Comparison of ENCODE assay signal across 8 cellular contexts in genomic region chr1:88983791-88984552, GRCh38. TPM values are rescaled to one million over a fixed set of nuclear protein-coding genes. Genes with fewer than 3 reads are reported as not detected.
A peak's percentile ranks its signal among the peaks of the same experiment; 100 is the strongest.
DNase-seq lines count a peak whose midpoint lies in the region; ATAC-seq and TF ChIP-seq lines count a peak whose summit lies in the region.

No MANE protein-coding gene starts in this region.

- H3K36me3 ChIP-seq in esophagus muscularis mucosa (peaks cover 0 to 34% (median 17%) of the 10 kb centered on the region in 4 donors), neural cell (ENCODE audit: insufficient read depth, low read length) (no peaks in the 10 kb centered on the region)

- no peaks in the 10 kb centered on the region for H4K20me1 ChIP-seq in neural cell (ENCODE audit: insufficient read depth)

- H3K9me3 Mint-ChIP-seq in activated B cell treated with CpG ODN at 0.5 μM for 24 hours = no peaks in the 10 kb centered on the region

- TF ChIP-seq POLR2A in esophagus muscularis mucosa (IDR thresholded peaks at IDR 0.05; ENCODE audit: low read depth) = no peak

- H3F3A ChIP-seq in neural cell (ENCODE audit: insufficient read depth, low read length, poor library complexity, severe bottlenecking) = no peaks in the 10 kb centered on the region

- peaks cover 18% of the 10 kb centered on the region for H3K79me2 ChIP-seq in neural cell (replicated peaks; ENCODE audit: insufficient read depth, low read length)

- TF ChIP-seq CTCF in C4-2B (conservative IDR thresholded peaks at IDR 0.05) = peak; percentile 73
- no peak for TF ChIP-seq CTCF in activated B cell treated with CpG ODN at 0.5 μM for 24 hours (IDR thresholded peaks at IDR 0.05)
- TF ChIP-seq CTCF in esophagus muscularis mucosa (IDR thresholded peaks at IDR 0.05) = peak; percentile 56 to 73 (median 65)
- peak; percentile 53 for TF ChIP-seq CTCF in neural cell (IDR thresholded peaks at IDR 0.05; ENCODE audit: poor library complexity, severe bottlenecking)

- H3K4me3 ChIP-seq in esophagus muscularis mucosa (peak overlapping the region in 3 of 4 donors; percentile 1 to 22 (median 15)), neural cell (ENCODE audit: low read length) (no peak overlapping the region)

- no peak overlapping the region for H3K4me2 ChIP-seq in neural cell (ENCODE audit: low read length)

- intact Hi-C loops in activated B cell treated with CpG ODN at 0.5 μM for 24 hours (cut with micrococcal nuclease) (loop anchor here (1.0 kb wide), 1 partner anchor 374 kb away; no protein-coding TSS in a partner anchor), esophagus muscularis mucosa (cut with DNase I) (loop anchor here (5.0 kb wide), 1 partner anchor 373 kb away; no protein-coding TSS in a partner anchor)

- no peaks in the 10 kb centered on the region for H3K27me3 ChIP-seq in esophagus muscularis mucosa
- H3K27me3 ChIP-seq in neural cell (ENCODE audit: insufficient read depth, low read depth, low read length) = no peaks in the 10 kb centered on the region

- peaks cover 60% of the 10 kb centered on the region for H3K36me3 Mint-ChIP-seq in activated B cell treated with CpG ODN at 0.5 μM for 24 hours (ENCODE audit: low read depth)

- no peak overlapping the region for H3K9ac ChIP-seq in neural cell (ENCODE audit: low read length)

- DNase-seq in NCI-H2107 treated with DMSO at 0.1 percent for 48 hours (lab: John Stamatoyannopoulos, UW; ENCODE audit: unreplicated experiment) (peak; percentile 67), activated B cell treated with CpG ODN at 0.5 μM for 24 hours (no peak), esophagus muscularis mucosa (ENCODE audit: extremely low spot score) (no peak)
- DNase-seq in stimulated activated CD4-positive, alpha-beta T cell treated with anti-CD3 and anti-CD28 coated beads, Interleukin-2, amount 100 ng/mL, for 48 hours = no peak

- POLR2A ChIA-PET in activated B cell treated with CpG ODN at 0.5 μM for 24 hours (lab: Charles Lee) = interaction anchor here (0.7 kb wide), 1 partner anchor 131 kb away, joined by 5 read pairs; no protein-coding TSS in a partner anchor

- H3K27ac ChIP-seq in C4-2B (no peak overlapping the region), esophagus muscularis mucosa (replicated peaks in 1 of 4) (peak overlapping the region; percentile 35 to 63 (median 52)), neural cell (ENCODE audit: low read length) (no peak overlapping the region)

- H3K4me1 ChIP-seq in esophagus muscularis mucosa = peaks cover 19 to 66% (median 57%) of the 10 kb centered on the region in 4 donors

- H3K9me3 ChIP-seq in esophagus muscularis mucosa (no peaks in the 10 kb centered on the region), neural cell (ENCODE audit: low read length) (no peaks in the 10 kb centered on the region)

- H3K4me1 Mint-ChIP-seq in activated B cell treated with CpG ODN at 0.5 μM for 24 hours = peaks cover 62% of the 10 kb centered on the region

- peak overlapping the region; percentile 56 for H3K27ac Mint-ChIP-seq in activated B cell treated with CpG ODN at 0.5 μM for 24 hours

- ATAC-seq in GM18867 (IDR thresholded peaks at IDR 0.05; ENCODE audit: unreplicated experiment) (peak; percentile 57), activated B cell treated with CpG ODN at 0.5 μM for 24 hours (ENCODE audit: low read depth) (peak; percentile 84), HG03520 (IDR thresholded peaks at IDR 0.05; ENCODE audit: unreplicated experiment) (no peak)

- CTCF ChIA-PET in activated B cell treated with CpG ODN at 0.5 μM for 24 hours (lab: Charles Lee) = interaction anchor here (0.7 to 3.3 kb wide), 13 partner anchors 10 to 472 kb away, joined by 3 to 26 read pairs (median 5); partner anchors contain the start of gene GBP1

- TF ChIP-seq EP300 in esophagus muscularis mucosa (IDR thresholded peaks at IDR 0.05) (no peak), neural cell (conservative IDR thresholded peaks at IDR 0.05; ENCODE audit: poor library complexity, severe bottlenecking) (no peak)

- peak overlapping the region; percentile 29 for H3K4me3 Mint-ChIP-seq in activated B cell treated with CpG ODN at 0.5 μM for 24 hours

- no peak overlapping the region for H2AFZ ChIP-seq in neural cell (ENCODE audit: low read depth, low read length)

- 84% methylated on average over 17 of the region's 17 CpGs for WGBS in esophagus muscularis mucosa

- no peaks in the 10 kb centered on the region for H3K27me3 Mint-ChIP-seq in activated B cell treated with CpG ODN at 0.5 μM for 24 hours

- no peak for TF ChIP-seq RAD21 in neural cell (conservative IDR thresholded peaks at IDR 0.05)

- H3K9me2 ChIP-seq in neural cell (ENCODE audit: insufficient read depth, low read length) = no peaks in the 10 kb centered on the region

TF ChIP-seq in neural cell, 6 proteins besides CTCF, POLR2A, EP300 and RAD21:
- no peak for TF ChIP-seq EZH2 (IDR thresholded peaks at IDR 0.05; ENCODE audit: borderline replicate concordance, insufficient read depth, low read length, poor library complexity, severe bottlenecking)
- no peak for TF ChIP-seq POLR2AphosphoS5 (IDR thresholded peaks at IDR 0.05)
- no peak for TF ChIP-seq SMC3 (conservative IDR thresholded peaks at IDR 0.05; ENCODE audit: poor library complexity)
- TF ChIP-seq REST (IDR thresholded peaks at IDR 0.05; ENCODE audit: borderline replicate concordance) = no peak
TF ChIP-seq in neural cell: peak in this region for 0.

RNA-seq across cellular contexts. Expression of gene KYAT3, which starts 8.5 kb away (rescaled TPM):
- total RNA-seq in activated B cell treated with CpG ODN at 0.5 μM for 24 hours (28.5 and 31.2 TPM in 2 replicates), esophagus muscularis mucosa (10 to 100 TPM; 18.4 to 35.3 (median 21.8) TPM)
- polyA plus RNA-seq in neural cell = 11.7 and 18.2 TPM in 2 replicates
- 12.2 TPM in 2 replicates for polyA minus RNA-seq in neural cell

RNA-seq across cellular contexts. Expression of gene RBMXL1, which starts 8.5 kb away (rescaled TPM):
- total RNA-seq in activated B cell treated with CpG ODN at 0.5 μM for 24 hours (25.4 and 27.4 TPM in 2 replicates), esophagus muscularis mucosa (10 to 100 TPM; 10.3 to 46.4 (median 16.0) TPM)
- polyA plus RNA-seq in neural cell = 12.6 and 13.9 TPM in 2 replicates
- 27.5 and 33.7 TPM in 2 replicates for polyA minus RNA-seq in neural cell

RNA-seq across cellular contexts. Expression of gene GBP3, which starts 38.7 kb away (rescaled TPM):
- total RNA-seq in activated B cell treated with CpG ODN at 0.5 μM for 24 hours (14.4 and 15.5 TPM in 2 replicates), esophagus muscularis mucosa (10 to 100 TPM; 11.9 to 21.1 (median 16.1) TPM)
- not detected in 2 replicates for polyA plus RNA-seq in neural cell
- not detected in 2 replicates for polyA minus RNA-seq in neural cell

Comparison
In these comparisons a context has a peak if more than half of its experiments do, and no peak if none do; other contexts are left out.
1. H3K27ac ChIP-seq: peak in esophagus muscularis mucosa (4 of 4); none in C4-2B (single experiment) and neural cell (single experiment).